In genomic region chr16:57846078-57846697, GRCh38 we compare ENCODE assay signal across 1 cellular context.
TF ChIP-seq lines count a peak whose summit lies in the region.

No MANE protein-coding gene starts in this region.

TF ChIP-seq in WTC11, 78 proteins besides CTCF, POLR2A, EP300 and RAD21 (continued from another document):
- TF ChIP-seq STAT6 (CRISPR knock-in tag; conservative IDR thresholded peaks at IDR 0.05; ENCODE audit: low read depth) (no peak), OVOL2 (CRISPR knock-in tag; IDR thresholded peaks at IDR 0.05; ENCODE audit: borderline replicate concordance) (no peak), ATF6 (CRISPR knock-in tag; IDR thresholded peaks at IDR 0.05) (no peak), USF2 (CRISPR knock-in tag; IDR thresholded peaks at IDR 0.05) (no peak), E2F5 (CRISPR knock-in tag; IDR thresholded peaks at IDR 0.05) (no peak), PREB (CRISPR knock-in tag; IDR thresholded peaks at IDR 0.05; ENCODE audit: borderline replicate concordance) (no peak), ZNF512 (CRISPR knock-in tag; IDR thresholded peaks at IDR 0.05; ENCODE audit: borderline replicate concordance) (no peak), GRHL2 (CRISPR knock-in tag; IDR thresholded peaks at IDR 0.05; ENCODE audit: insufficient replicate concordance, severe bottlenecking) (no peak), NR2C2 (CRISPR knock-in tag; IDR thresholded peaks at IDR 0.05) (no peak), ZNF281 (CRISPR knock-in tag; IDR thresholded peaks at IDR 0.05) (peak; percentile 36; the same call in 1 of the 2 replicates), ETV6 (CRISPR knock-in tag; IDR thresholded peaks at IDR 0.05) (peak; percentile 64; the same call in 1 of the 2 replicates)
TF ChIP-seq in WTC11: peak in this region for 6.
